ENCODE assay signal across 8 cellular contexts in genomic region chr18:3604260-3604625, GRCh38.
DNase-seq lines count a peak whose midpoint lies in the region; ATAC-seq and TF ChIP-seq lines count a peak whose summit lies in the region.

No MANE protein-coding gene starts in this region.

- H3K27me3 ChIP-seq in brain microvascular endothelial cell (replicated peaks) (no peaks in the 10 kb centered on the region), parathyroid adenoma (ENCODE audit: control insufficient read depth, insufficient read depth, low read length) (no peaks in the 10 kb centered on the region)

- no peaks in the 10 kb centered on the region for H3K36me3 ChIP-seq in brain microvascular endothelial cell (replicated peaks)
- H3K36me3 ChIP-seq in parathyroid adenoma (ENCODE audit: control insufficient read depth, insufficient read depth, low read length): no peaks in the 10 kb centered on the region

- in situ Hi-C loops in brain microvascular endothelial cell (cut with HindIII; ENCODE audit: low pct_ligation_motif_present, low sequenced_read_pairs): no loop called here

- H3K4me3 ChIP-seq in brain microvascular endothelial cell (ENCODE audit: low read depth, low read length) (peak overlapping the region; percentile 52), parathyroid adenoma (ENCODE audit: low read depth, low read length) (peak overlapping the region; percentile 42)

- H2AFZ ChIP-seq in parathyroid adenoma: peak overlapping the region; percentile 43

- peak; percentile 15 for ATAC-seq in GM19463 (IDR thresholded peaks at IDR 0.05; ENCODE audit: unreplicated experiment)
- ATAC-seq in HG03159 (IDR thresholded peaks at IDR 0.05; ENCODE audit: unreplicated experiment): peak; percentile 29
- ATAC-seq in GM18520 (IDR thresholded peaks at IDR 0.05; ENCODE audit: unreplicated experiment): no peak

- peaks cover 4% of the 10 kb centered on the region for H3K4me1 ChIP-seq in parathyroid adenoma

- H3K27ac ChIP-seq in brain microvascular endothelial cell: peak overlapping the region; percentile 97
- H3K27ac ChIP-seq in parathyroid adenoma: peak overlapping the region; percentile 59

- DNase-seq in brain microvascular endothelial cell: no peak
- no peak for DNase-seq in NCI-H526 treated with DMSO at 0.1 percent for 48 hours (lab: John Stamatoyannopoulos, UW)
- no peak for DNase-seq in NOMO-1 treated with DMSO at 0.1 percent for 48 hours (lab: John Stamatoyannopoulos, UW; ENCODE audit: unreplicated experiment)
- no peak for DNase-seq in KG1 (lab: John Stamatoyannopoulos, UW)

- H3K9me3 ChIP-seq in parathyroid adenoma (ENCODE audit: control insufficient read depth, low read length): no peaks in the 10 kb centered on the region

- TF ChIP-seq CTCF in brain microvascular endothelial cell (IDR thresholded peaks at IDR 0.05; ENCODE audit: low read depth, low read length, missing control alignments): no peak
- no peak for TF ChIP-seq CTCF in parathyroid adenoma (IDR thresholded peaks at IDR 0.05)

- no peaks in the 10 kb centered on the region for H3K79me2 ChIP-seq in parathyroid adenoma

- peak overlapping the region; percentile 67 for H3K4me2 ChIP-seq in parathyroid adenoma (ENCODE audit: low read length)

- H3K9ac ChIP-seq in parathyroid adenoma: no peak overlapping the region
